In genomic region chr16:25257504-25257955, GRCh38 we compare ENCODE assay signal across 8 cellular contexts. TPM values are rescaled to one million over a fixed set of nuclear protein-coding genes. Genes with fewer than 3 reads are reported as not detected.
DNase-seq lines count a peak whose midpoint lies in the region; ATAC-seq and TF ChIP-seq lines count a peak whose summit lies in the region.

Gene ZKSCAN2, minus strand, starts transcription at chr16:25257845. Its CDS starts 718 bp downstream, at chr16:25257127.

- H2AFZ ChIP-seq in GM23248 (peak within 1 kb of the TSS; percentile 92), Karpas-422 (ENCODE audit: low read length) (peak within 1 kb of the TSS; percentile 89; the same call in 1 of the 2 replicates)

- intact Hi-C loops in Right ventricle myocardium inferior (cut with DNase I): loop anchor here (10.0 kb wide), 1 partner anchor 713 kb away; no protein-coding TSS in a partner anchor
- intact Hi-C loops in ovary (cut with DNase I): no loop called here
- intact Hi-C loops in thyroid gland (cut with DNase I): no loop called here

- peaks cover 43% of the 10 kb centered on the region for H3K36me3 Mint-ChIP-seq in activated naive CD8-positive, alpha-beta T cell treated with anti-CD3 and anti-CD28 coated beads for 36 hours

- H3F3A ChIP-seq in GM23248 (ENCODE audit: insufficient read depth): peaks cover 20% of the 10 kb centered on the region; the same call in 1 of the 2 replicates

- H3K36me3 ChIP-seq in GM23248 (ENCODE audit: low read depth) (no peaks in the 10 kb centered on the region), Karpas-422 (ENCODE audit: insufficient read depth, low read length) (no peaks in the 10 kb centered on the region; the same call in 1 of the 2 replicates), ovary (no peaks in the 10 kb centered on the region), thyroid gland (peaks cover 11 to 12% of the 10 kb centered on the region in 2 donors)

- H3K4me1 Mint-ChIP-seq in activated naive CD8-positive, alpha-beta T cell treated with anti-CD3 and anti-CD28 coated beads for 36 hours: peaks cover 55% of the 10 kb centered on the region

- WGBS in GM23248 (ENCODE audit: low coverage in 1 of 2, low lambda C conversion rate in 2 of 2, missing lambda C conversion rate in 2 of 2), 2 experiments: 0 to 1% methylated on average over 38 to 48 of the region's 65 CpGs
- WGBS in ovary, 3 donors: 0 to 1% (median 1%) methylated on average over 32 to 65 of the region's 65 CpGs
- WGBS in thyroid gland, 2 donors: 0% methylated on average over 8 of the region's 65 CpGs

- ATAC-seq in SK-N-SH treated with all-trans-retinoic acid at 6 μM for 48 hours: peak; percentile 93
- ATAC-seq in Right ventricle myocardium inferior: peak; percentile 99

- H4K20me1 ChIP-seq in GM23248 (ENCODE audit: insufficient read depth): no peaks in the 10 kb centered on the region; the same call in 1 of the 2 replicates
- peaks cover 27% of the 10 kb centered on the region; the same call in 1 of the 2 replicates for H4K20me1 ChIP-seq in Karpas-422 (ENCODE audit: insufficient read depth, low read depth, low read length)

- H3K27me3 Mint-ChIP-seq in activated naive CD8-positive, alpha-beta T cell treated with anti-CD3 and anti-CD28 coated beads for 36 hours: no peaks in the 10 kb centered on the region

- no peak for TF ChIP-seq EP300 in ovary (IDR thresholded peaks at IDR 0.05)

- H3K27ac ChIP-seq in GM23248 (peak within 1 kb of the TSS; percentile 84), Karpas-422 (ENCODE audit: low read length) (peak within 1 kb of the TSS; percentile 80), ovary (peak within 1 kb of the TSS; percentile 95 to 98), thyroid gland (peak within 1 kb of the TSS; percentile 92 to 99 (median 95))

- H3K4me3 Mint-ChIP-seq in activated naive CD8-positive, alpha-beta T cell treated with anti-CD3 and anti-CD28 coated beads for 36 hours: peak within 1 kb of the TSS; percentile 91

- H3K27me3 ChIP-seq in GM23248 (replicated peaks; ENCODE audit: insufficient read depth) (no peaks in the 10 kb centered on the region), Karpas-422 (ENCODE audit: low read length) (no peaks in the 10 kb centered on the region), ovary (no peaks in the 10 kb centered on the region), thyroid gland (no peaks in the 10 kb centered on the region)

- H3K9ac ChIP-seq in GM23248 (peak within 1 kb of the TSS; percentile 94), Karpas-422 (ENCODE audit: low read length) (peak within 1 kb of the TSS; percentile 90)

- no peaks in the 10 kb centered on the region for H3K9me3 ChIP-seq in GM23248 (ENCODE audit: low read depth)
- H3K9me3 ChIP-seq in Karpas-422 (ENCODE audit: low read length): no peaks in the 10 kb centered on the region
- no peaks in the 10 kb centered on the region for H3K9me3 ChIP-seq in ovary
- H3K9me3 ChIP-seq in thyroid gland: no peaks in the 10 kb centered on the region

- no peaks in the 10 kb centered on the region for H3K9me2 ChIP-seq in GM23248 (ENCODE audit: insufficient read depth)
- H3K9me2 ChIP-seq in Karpas-422 (replicated peaks; ENCODE audit: insufficient read depth, low read length): no peaks in the 10 kb centered on the region

- peak; percentile 82 for DNase-seq in GDM1 (lab: John Stamatoyannopoulos, UW)
- DNase-seq in GM23248: peak; percentile 97
- peak; percentile 94 for DNase-seq in Karpas-422
- peak; percentile 92 for DNase-seq in activated naive CD8-positive, alpha-beta T cell treated with anti-CD3 and anti-CD28 coated beads for 36 hours
- peak; percentile 96 for DNase-seq in Right ventricle myocardium inferior (ENCODE audit: missing footprints)
- peak; percentile 88 to 91 (median 89) for DNase-seq in ovary
- DNase-seq in thyroid gland: peak; percentile 93

- H3K4me2 ChIP-seq in GM23248 (ENCODE audit: unreplicated experiment): peak within 1 kb of the TSS; percentile 96
- H3K4me2 ChIP-seq in Karpas-422 (ENCODE audit: low read depth, low read length, poor library complexity, severe bottlenecking): peak within 1 kb of the TSS; percentile 99

- in situ Hi-C loops in GM23248 (cut with MboI): loop anchor here (25.0 kb wide), 1 partner anchor 1855 kb away; no protein-coding TSS in a partner anchor

- H3K4me3 ChIP-seq in GM23248 (peak within 1 kb of the TSS; percentile 83), Karpas-422 (ENCODE audit: low read length) (peak within 1 kb of the TSS; percentile 86), ovary (peak within 1 kb of the TSS; percentile 90), thyroid gland (replicated peaks in 1 of 3) (peak within 1 kb of the TSS; percentile 79 to 86 (median 80))

- TF ChIP-seq CTCF in ovary (IDR thresholded peaks at IDR 0.05) (peak in 1 of 3 donors; percentile 20), thyroid gland (IDR thresholded peaks at IDR 0.05) (no peak)

- H3K4me1 ChIP-seq in GM23248 (ENCODE audit: insufficient read depth) (peaks cover 22% of the 10 kb centered on the region), Karpas-422 (ENCODE audit: low read length) (peaks cover 31% of the 10 kb centered on the region), ovary (ENCODE audit: insufficient read depth) (peaks cover 10% of the 10 kb centered on the region), thyroid gland (peaks cover 26 to 33% of the 10 kb centered on the region in 2 donors)

- H3K79me2 ChIP-seq in GM23248 (ENCODE audit: insufficient read depth) (peaks cover 61% of the 10 kb centered on the region), Karpas-422 (ENCODE audit: low read length) (peaks cover 61% of the 10 kb centered on the region)

- H3K27ac Mint-ChIP-seq in activated naive CD8-positive, alpha-beta T cell treated with anti-CD3 and anti-CD28 coated beads for 36 hours: peak within 1 kb of the TSS; percentile 97

- peak; percentile 83 for TF ChIP-seq POLR2A in ovary (IDR thresholded peaks at IDR 0.05)
- peak; percentile 32 to 83 for TF ChIP-seq POLR2A in thyroid gland (IDR thresholded peaks at IDR 0.05)

- H3K9me3 Mint-ChIP-seq in activated naive CD8-positive, alpha-beta T cell treated with anti-CD3 and anti-CD28 coated beads for 36 hours: no peaks in the 10 kb centered on the region

TF ChIP-seq in SK-N-SH treated with all-trans-retinoic acid at 6 μM for 48 hours, 23 proteins besides CTCF, POLR2A, EP300 and RAD21 (continues in another document):
- TF ChIP-seq BACH2 (CRISPR knock-in tag; IDR thresholded peaks at IDR 0.05; ENCODE audit: borderline replicate concordance) (no peak), ZFP30 (CRISPR knock-in tag; IDR thresholded peaks at IDR 0.05) (no peak), CSDC2 (CRISPR knock-in tag; IDR thresholded peaks at IDR 0.05) (no peak), ZC3H10 (CRISPR knock-in tag; IDR thresholded peaks at IDR 0.05) (no peak), RARB (CRISPR knock-in tag; IDR thresholded peaks at IDR 0.05) (no peak), ZNF565 (CRISPR knock-in tag; conservative IDR thresholded peaks at IDR 0.05; ENCODE audit: low read depth) (no peak), CSRNP3 (CRISPR knock-in tag; IDR thresholded peaks at IDR 0.05) (no peak), TCF4 (CRISPR knock-in tag; IDR thresholded peaks at IDR 0.05; ENCODE audit: borderline replicate concordance) (no peak), POU6F1 (CRISPR knock-in tag; IDR thresholded peaks at IDR 0.05; ENCODE audit: borderline replicate concordance, low read depth) (no peak), ZFP3 (CRISPR knock-in tag; IDR thresholded peaks at IDR 0.05) (no peak), OSR1 (CRISPR knock-in tag; IDR thresholded peaks at IDR 0.05) (no peak)

RNA-seq across cellular contexts. Expression of gene ZKSCAN2, which starts in this region (rescaled TPM):
- 1.4 and 2.3 TPM in 2 replicates for total RNA-seq in GM23248 (2014; rRNA removed; shearing (Covaris generic))
- polyA plus RNA-seq in GM23248 (2016; fragmentation: Nextera tagmentation; extraction: Ambion mirVana) (1.0 and 1.2 TPM in 2 replicates), ovary (1 to 10 TPM; 2.2 to 4.4 TPM)
- total RNA-seq in Karpas-422 (2014; rRNA removed; shearing (Covaris generic); ENCODE audit: low replicate concordance): 4.1 and 5.8 TPM in 2 replicates
- total RNA-seq in activated naive CD8-positive, alpha-beta T cell treated with anti-CD3 and anti-CD28 coated beads for 36 hours: 1 to 10 TPM; 7.1 to 7.3 TPM
- total RNA-seq in Right ventricle myocardium inferior (3.8 TPM), ovary (10 to 100 TPM in 1 of 7 donors, 1 to 10 TPM in 6; 2.8 to 11.1 (median 7.8) TPM), thyroid gland (10 to 100 TPM in 1 of 4 donors, 1 to 10 TPM in 3; 5.8 to 11.1 (median 6.9) TPM)

Comparison
In these comparisons a context has a peak if more than half of its experiments do, and no peak if none do; other contexts are left out.
1. Peak in every context shown above with its lines: DNase-seq, ATAC-seq, H3K4me3 ChIP-seq and H3K27ac ChIP-seq.